3 cellular contexts compared by ENCODE assay signal in genomic region chr14:104197449-104198247, GRCh38.
TF ChIP-seq lines count a peak whose summit lies in the region.

No MANE protein-coding gene starts in this region.

TF ChIP-seq in HepG2, 621 proteins besides CTCF, POLR2A, EP300 and RAD21:
- 0 out of 2 replicates have a peak, but pooled peaks have one; percentile 5 for TF ChIP-seq LCORL (IDR thresholded peaks at IDR 0.05)
- no peak for TF ChIP-seq LCORL (CRISPR knock-in tag; IDR thresholded peaks at IDR 0.05)
- TF ChIP-seq SATB2 (CRISPR knock-in tag; IDR thresholded peaks at IDR 0.05): no peak
TF ChIP-seq in HepG2: peak in this region for 1.

TF ChIP-seq in HEK293, 187 proteins besides CTCF, POLR2A, EP300 and RAD21 (continues in another document):
- TF ChIP-seq ZNF639 (tag by site-specific recombination; IDR thresholded peaks at IDR 0.05): no peak
- TF ChIP-seq ZNF112 (tag by site-specific recombination; IDR thresholded peaks at IDR 0.05): no peak
- TF ChIP-seq ZNF133 (tag by site-specific recombination; IDR thresholded peaks at IDR 0.05): no peak; the same call in 1 of the 2 replicates
- TF ChIP-seq ZNF37A (tag by site-specific recombination; IDR thresholded peaks at IDR 0.05): no peak
- TF ChIP-seq ZNF521 (tag by site-specific recombination; IDR thresholded peaks at IDR 0.05): 0 out of 2 replicates have a peak, but pooled peaks have one; percentile 9
- TF ChIP-seq SP2 (tag by site-specific recombination; IDR thresholded peaks at IDR 0.05): no peak
- no peak for TF ChIP-seq ZNF24 (tag by site-specific recombination; IDR thresholded peaks at IDR 0.05)
- no peak for TF ChIP-seq ZBTB1 (tag by site-specific recombination; IDR thresholded peaks at IDR 0.05)
- no peak for TF ChIP-seq GLIS1 (tag by site-specific recombination; IDR thresholded peaks at IDR 0.05)
- no peak for TF ChIP-seq ZNF645 (tag by site-specific recombination; IDR thresholded peaks at IDR 0.05)
- no peak for TF ChIP-seq ZNF76 (tag by site-specific recombination; IDR thresholded peaks at IDR 0.05; ENCODE audit: borderline replicate concordance, low read depth)
- TF ChIP-seq ZNF747 (tag by site-specific recombination; IDR thresholded peaks at IDR 0.05): no peak
- no peak for TF ChIP-seq KLF17 (tag by site-specific recombination; IDR thresholded peaks at IDR 0.05)
- no peak for TF ChIP-seq ZBTB6 (tag by site-specific recombination; IDR thresholded peaks at IDR 0.05)
- TF ChIP-seq ZNF560 (tag by site-specific recombination; IDR thresholded peaks at IDR 0.05; ENCODE audit: borderline replicate concordance): 0 out of 2 replicates have a peak, but pooled peaks have one; percentile 9
- TF ChIP-seq ZNF398 (tag by site-specific recombination; IDR thresholded peaks at IDR 0.05): no peak
- no peak for TF ChIP-seq BCL11B (tag by site-specific recombination; IDR thresholded peaks at IDR 0.05; ENCODE audit: low read depth)
- 0 out of 2 replicates have a peak, but pooled peaks have one; percentile 10 for TF ChIP-seq ZNF175 (tag by site-specific recombination; IDR thresholded peaks at IDR 0.05)
- TF ChIP-seq ZNF221 (tag by site-specific recombination; IDR thresholded peaks at IDR 0.05; ENCODE audit: borderline replicate concordance): no peak
- no peak for TF ChIP-seq SETDB1 (IDR thresholded peaks at IDR 0.05; ENCODE audit: insufficient read length, low read length)
- no peak for TF ChIP-seq ZNF791 (tag by site-specific recombination; IDR thresholded peaks at IDR 0.05)
- TF ChIP-seq KLF1 (tag by site-specific recombination; IDR thresholded peaks at IDR 0.05): no peak
- no peak for TF ChIP-seq ZNF514 (tag by site-specific recombination; IDR thresholded peaks at IDR 0.05)
- TF ChIP-seq ZNF692 (tag by site-specific recombination; IDR thresholded peaks at IDR 0.05): no peak
- no peak for TF ChIP-seq ZNF48 (tag by site-specific recombination; IDR thresholded peaks at IDR 0.05)

TF ChIP-seq in H1, 55 proteins besides CTCF, POLR2A, EP300 and RAD21:
- TF ChIP-seq RNF2 (IDR thresholded peaks at IDR 0.05; ENCODE audit: borderline replicate concordance, low read depth, low read length, missing control alignments, poor library complexity, severe bottlenecking) (no peak), CREB1 (IDR thresholded peaks at IDR 0.05) (no peak), TCF12 (IDR thresholded peaks at IDR 0.05; ENCODE audit: low read depth, low read length) (no peak), MAX (IDR thresholded peaks at IDR 0.05) (no peak), CBX5 (IDR thresholded peaks at IDR 0.05; ENCODE audit: low read depth, low read length) (no peak), TEAD4 (IDR thresholded peaks at IDR 0.05; ENCODE audit: low read depth, low read length) (no peak), ATF3 (IDR thresholded peaks at IDR 0.05; ENCODE audit: insufficient read depth, low read depth, low read length) (no peak), SP2 (IDR thresholded peaks at IDR 0.05; ENCODE audit: low read length) (no peak), KDM1A (IDR thresholded peaks at IDR 0.05; ENCODE audit: borderline replicate concordance, low read length) (no peak), EZH2 (IDR thresholded peaks at IDR 0.05; ENCODE audit: low read depth, low read length, severe bottlenecking) (no peak), E2F6 (IDR thresholded peaks at IDR 0.05) (no peak), JUND (IDR thresholded peaks at IDR 0.05; ENCODE audit: low read length) (no peak), SRF (IDR thresholded peaks at IDR 0.05; ENCODE audit: low read depth, low read length) (no peak), HDAC6 (IDR thresholded peaks at IDR 0.05; ENCODE audit: low read depth, low read length) (no peak)
